8 cellular contexts compared by ENCODE assay signal in genomic region chr1:109498161-109498801, GRCh38. TPM values are rescaled to one million over a fixed set of nuclear protein-coding genes. Genes with fewer than 3 reads are reported as not detected.
DNase-seq lines count a peak whose midpoint lies in the region; ATAC-seq, FAIRE-seq and TF ChIP-seq lines count a peak whose summit lies in the region.

No MANE protein-coding gene starts in this region.

- POLR2A ChIA-PET in activated CD4-positive, alpha-beta memory T cell treated with anti-CD3 and anti-CD28 coated beads, Interleukin-2, amount 10 ng/mL, durations not matched to agents 7 days and 5 days (lab: Charles Lee) = interaction anchor here (0.7 to 8.1 kb wide), 5 partner anchors 14 to 73 kb away, joined by 4 to 64 read pairs (median 10); partner anchors contain the start of gene ATXN7L2

- TF ChIP-seq CTCF in NB4 (IDR thresholded peaks at IDR 0.05; ENCODE audit: low read depth, low read length) = peak; percentile 56
- peak; percentile 69 for TF ChIP-seq CTCF in foreskin fibroblast (IDR thresholded peaks at IDR 0.05; ENCODE audit: low read depth, low read length)

- H3K27me3 Mint-ChIP-seq in activated CD4-positive, alpha-beta memory T cell treated with anti-CD3 and anti-CD28 coated beads, Interleukin-2, amount 10 ng/mL, durations not matched to agents 7 days and 5 days = no peaks in the 10 kb centered on the region

- ATAC-seq in HG03457 (IDR thresholded peaks at IDR 0.05; ENCODE audit: unreplicated experiment) = no peak

- DNase-seq in Daoy (ENCODE audit: low read depth) (peak; percentile 47), NB4 (ENCODE audit: low read depth) (peak; percentile 85), foreskin fibroblast (peak in 1 of 2 donors; percentile 71), GM12892 (ENCODE audit: insufficient read length) (no peak), NCI-H1417 treated with DMSO at 0.1 percent for 48 hours (lab: John Stamatoyannopoulos, UW) (no peak)
- DNase-seq in activated CD4-positive, alpha-beta memory T cell treated with anti-CD3 and anti-CD28 coated beads, Interleukin-2, amount 10 ng/mL, durations not matched to agents 7 days and 5 days = no peak
- DNase-seq in stimulated activated CD8-positive, alpha-beta memory T cell treated with anti-CD3 and anti-CD28 coated beads, Interleukin-4, amount 100 ng/mL, for 48 hours = peak; percentile 60

- CTCF ChIA-PET in activated CD4-positive, alpha-beta memory T cell treated with anti-CD3 and anti-CD28 coated beads, Interleukin-2, amount 10 ng/mL, durations not matched to agents 7 days and 5 days (lab: Charles Lee) = interaction anchor here (0.7 to 25.9 kb wide), 11 partner anchors 8 to 481 kb away, joined by 3 to 779 read pairs (median 4); partner anchors contain the start of genes AMIGO1, ATXN7L2, GNAI3 and GPR61

- FAIRE-seq in GM12892 (lab: Jason Lieb, UNC) = no peak

- H3K4me3 ChIP-seq in NB4 (ENCODE audit: low read depth, low read length) = peak overlapping the region; percentile 23
- H3K4me3 ChIP-seq in foreskin fibroblast (ENCODE audit: low read depth in 1 of 2, low read length in 2 of 2) = no peak overlapping the region

- H3K27ac Mint-ChIP-seq in activated CD4-positive, alpha-beta memory T cell treated with anti-CD3 and anti-CD28 coated beads, Interleukin-2, amount 10 ng/mL, durations not matched to agents 7 days and 5 days = peak overlapping the region; percentile 3

- TF ChIP-seq POLR2A in NB4 (IDR thresholded peaks at IDR 0.05; ENCODE audit: extremely low read depth, insufficient read length) (no peak), GM12892 (IDR thresholded peaks at IDR 0.05; ENCODE audit: low read depth, low read length) (no peak)

- H3K9me3 Mint-ChIP-seq in activated CD4-positive, alpha-beta memory T cell treated with anti-CD3 and anti-CD28 coated beads, Interleukin-2, amount 10 ng/mL, durations not matched to agents 7 days and 5 days = no peaks in the 10 kb centered on the region

- peaks cover 82% of the 10 kb centered on the region for H3K4me1 Mint-ChIP-seq in activated CD4-positive, alpha-beta memory T cell treated with anti-CD3 and anti-CD28 coated beads, Interleukin-2, amount 10 ng/mL, durations not matched to agents 7 days and 5 days

- H3K36me3 Mint-ChIP-seq in activated CD4-positive, alpha-beta memory T cell treated with anti-CD3 and anti-CD28 coated beads, Interleukin-2, amount 10 ng/mL, durations not matched to agents 7 days and 5 days (ENCODE audit: low read depth) = peaks cover 42% of the 10 kb centered on the region

- no peak overlapping the region for H3K4me3 Mint-ChIP-seq in activated CD4-positive, alpha-beta memory T cell treated with anti-CD3 and anti-CD28 coated beads, Interleukin-2, amount 10 ng/mL, durations not matched to agents 7 days and 5 days

RNA-seq across cellular contexts. Expression of gene CYB561D1, which starts 4.4 kb away (rescaled TPM):
- 5.8 and 9.2 TPM in 2 replicates for total RNA-seq in Daoy (2014; rRNA removed; shearing (Covaris generic))
- total RNA-seq in activated CD4-positive, alpha-beta memory T cell treated with anti-CD3 and anti-CD28 coated beads, Interleukin-2, amount 10 ng/mL, durations not matched to agents 7 days and 5 days = 10 to 100 TPM; 19.5 to 21.4 TPM
- polyA plus RNA-seq in GM12892 (2012; ENCODE audit: missing spikeins) = 4.7 TPM

RNA-seq across cellular contexts. Expression of gene AMIGO1, which starts 11.2 kb away (rescaled TPM):
- 3.2 and 3.7 TPM in 2 replicates for total RNA-seq in Daoy (2014; rRNA removed; shearing (Covaris generic))
- 1 to 10 TPM; 1.2 to 1.3 TPM for total RNA-seq in activated CD4-positive, alpha-beta memory T cell treated with anti-CD3 and anti-CD28 coated beads, Interleukin-2, amount 10 ng/mL, durations not matched to agents 7 days and 5 days
- 0.25 TPM for polyA plus RNA-seq in GM12892 (2012; ENCODE audit: missing spikeins)

RNA-seq across cellular contexts. Expression of gene ATXN7L2, which starts 14.6 kb away (rescaled TPM):
- 8.6 and 14.2 TPM in 2 replicates for total RNA-seq in Daoy (2014; rRNA removed; shearing (Covaris generic))
- 1 to 10 TPM; 7.0 to 7.6 TPM for total RNA-seq in activated CD4-positive, alpha-beta memory T cell treated with anti-CD3 and anti-CD28 coated beads, Interleukin-2, amount 10 ng/mL, durations not matched to agents 7 days and 5 days
- polyA plus RNA-seq in GM12892 (2012; ENCODE audit: missing spikeins) = 4.3 TPM

RNA-seq across cellular contexts. Expression of gene SYPL2, which starts 31.9 kb away (rescaled TPM):
- total RNA-seq in Daoy (2014; rRNA removed; shearing (Covaris generic)) = 0.15 and 4.3 TPM in 2 replicates
- total RNA-seq in activated CD4-positive, alpha-beta memory T cell treated with anti-CD3 and anti-CD28 coated beads, Interleukin-2, amount 10 ng/mL, durations not matched to agents 7 days and 5 days = not detected
- 0.21 TPM for polyA plus RNA-seq in GM12892 (2012; ENCODE audit: missing spikeins)

RNA-seq across cellular contexts. Expression of gene GPR61, which starts 41.4 kb away (rescaled TPM):
- not detected in 2 replicates for total RNA-seq in Daoy (2014; rRNA removed; shearing (Covaris generic))
- total RNA-seq in activated CD4-positive, alpha-beta memory T cell treated with anti-CD3 and anti-CD28 coated beads, Interleukin-2, amount 10 ng/mL, durations not matched to agents 7 days and 5 days = under 1 TPM in 1 of 2 experiments, not detected in 1; 0.53 TPM
- 0.47 TPM for polyA plus RNA-seq in GM12892 (2012; ENCODE audit: missing spikeins)

Comparison
In these comparisons a context has a peak if more than half of its experiments do, and no peak if none do; other contexts are left out.
1. DNase-seq: peak in Daoy (single experiment), NB4 (single experiment) and stimulated activated CD8-positive, alpha-beta memory T cell treated with anti-CD3 and anti-CD28 coated beads, Interleukin-4, amount 100 ng/mL, for 48 hours (single experiment); none in activated CD4-positive, alpha-beta memory T cell treated with anti-CD3 and anti-CD28 coated beads, Interleukin-2, amount 10 ng/mL, durations not matched to agents 7 days and 5 days (single experiment), GM12892 (single experiment) and NCI-H1417 treated with DMSO at 0.1 percent for 48 hours (single experiment).